ENCODE assay signal across 1 cellular context in the genomic region with DNA sequence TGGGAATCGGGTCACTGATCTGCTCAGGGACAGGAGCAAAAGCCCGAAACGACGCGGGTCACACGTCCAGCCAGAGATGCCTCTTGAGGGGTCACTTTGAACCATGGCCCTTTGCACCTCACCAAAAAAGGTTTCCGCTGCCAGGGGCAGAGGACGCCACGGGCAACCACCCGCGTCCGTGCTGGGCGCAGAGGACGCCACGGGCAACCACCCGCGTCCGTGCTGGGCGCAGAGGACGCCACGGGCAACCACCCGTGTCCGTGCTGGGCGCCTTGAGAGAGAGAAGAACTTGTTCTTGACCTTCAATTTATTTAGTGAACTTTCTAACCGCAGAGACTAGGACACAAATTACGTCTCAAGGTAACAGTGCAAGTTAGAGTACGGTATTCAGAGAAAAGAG.
TF ChIP-seq lines count a peak whose summit lies in the region.

No MANE protein-coding gene starts in this region.

TF ChIP-seq in WTC11, 78 proteins besides CTCF, POLR2A, EP300 and RAD21 (continued from another document):
- no peak for TF ChIP-seq ZNF532 (CRISPR knock-in tag; IDR thresholded peaks at IDR 0.05; ENCODE audit: borderline replicate concordance)
- no peak for TF ChIP-seq TCF7 (CRISPR knock-in tag; IDR thresholded peaks at IDR 0.05; ENCODE audit: low read depth)
- TF ChIP-seq ZNF512 (CRISPR knock-in tag; IDR thresholded peaks at IDR 0.05; ENCODE audit: borderline replicate concordance): no peak
- no peak for TF ChIP-seq HMGA2 (CRISPR knock-in tag; IDR thresholded peaks at IDR 0.05)
- TF ChIP-seq FOXJ3 (CRISPR knock-in tag; IDR thresholded peaks at IDR 0.05; ENCODE audit: borderline replicate concordance): no peak
- TF ChIP-seq MYBL2 (CRISPR knock-in tag; IDR thresholded peaks at IDR 0.05): no peak
- TF ChIP-seq PRDM15 (CRISPR knock-in tag; IDR thresholded peaks at IDR 0.05): no peak
- no peak for TF ChIP-seq TEAD4 (CRISPR knock-in tag; IDR thresholded peaks at IDR 0.05)
- TF ChIP-seq, protein P1, sequence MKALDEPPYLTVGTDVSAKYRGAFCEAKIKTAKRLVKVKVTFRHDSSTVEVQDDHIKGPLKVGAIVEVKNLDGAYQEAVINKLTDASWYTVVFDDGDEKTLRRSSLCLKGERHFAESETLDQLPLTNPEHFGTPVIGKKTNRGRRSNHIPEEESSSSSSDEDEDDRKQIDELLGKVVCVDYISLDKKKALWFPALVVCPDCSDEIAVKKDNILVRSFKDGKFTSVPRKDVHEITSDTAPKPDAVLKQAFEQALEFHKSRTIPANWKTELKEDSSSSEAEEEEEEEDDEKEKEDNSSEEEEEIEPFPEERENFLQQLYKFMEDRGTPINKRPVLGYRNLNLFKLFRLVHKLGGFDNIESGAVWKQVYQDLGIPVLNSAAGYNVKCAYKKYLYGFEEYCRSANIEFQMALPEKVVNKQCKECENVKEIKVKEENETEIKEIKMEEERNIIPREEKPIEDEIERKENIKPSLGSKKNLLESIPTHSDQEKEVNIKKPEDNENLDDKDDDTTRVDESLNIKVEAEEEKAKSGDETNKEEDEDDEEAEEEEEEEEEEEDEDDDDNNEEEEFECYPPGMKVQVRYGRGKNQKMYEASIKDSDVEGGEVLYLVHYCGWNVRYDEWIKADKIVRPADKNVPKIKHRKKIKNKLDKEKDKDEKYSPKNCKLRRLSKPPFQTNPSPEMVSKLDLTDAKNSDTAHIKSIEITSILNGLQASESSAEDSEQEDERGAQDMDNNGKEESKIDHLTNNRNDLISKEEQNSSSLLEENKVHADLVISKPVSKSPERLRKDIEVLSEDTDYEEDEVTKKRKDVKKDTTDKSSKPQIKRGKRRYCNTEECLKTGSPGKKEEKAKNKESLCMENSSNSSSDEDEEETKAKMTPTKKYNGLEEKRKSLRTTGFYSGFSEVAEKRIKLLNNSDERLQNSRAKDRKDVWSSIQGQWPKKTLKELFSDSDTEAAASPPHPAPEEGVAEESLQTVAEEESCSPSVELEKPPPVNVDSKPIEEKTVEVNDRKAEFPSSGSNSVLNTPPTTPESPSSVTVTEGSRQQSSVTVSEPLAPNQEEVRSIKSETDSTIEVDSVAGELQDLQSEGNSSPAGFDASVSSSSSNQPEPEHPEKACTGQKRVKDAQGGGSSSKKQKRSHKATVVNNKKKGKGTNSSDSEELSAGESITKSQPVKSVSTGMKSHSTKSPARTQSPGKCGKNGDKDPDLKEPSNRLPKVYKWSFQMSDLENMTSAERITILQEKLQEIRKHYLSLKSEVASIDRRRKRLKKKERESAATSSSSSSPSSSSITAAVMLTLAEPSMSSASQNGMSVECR (CRISPR knock-in tag; IDR thresholded peaks at IDR 0.05; ENCODE audit: borderline replicate concordance): no peak
- TF ChIP-seq ELF4 (CRISPR knock-in tag; IDR thresholded peaks at IDR 0.05; ENCODE audit: low read depth): no peak
- TF ChIP-seq, protein P2, sequence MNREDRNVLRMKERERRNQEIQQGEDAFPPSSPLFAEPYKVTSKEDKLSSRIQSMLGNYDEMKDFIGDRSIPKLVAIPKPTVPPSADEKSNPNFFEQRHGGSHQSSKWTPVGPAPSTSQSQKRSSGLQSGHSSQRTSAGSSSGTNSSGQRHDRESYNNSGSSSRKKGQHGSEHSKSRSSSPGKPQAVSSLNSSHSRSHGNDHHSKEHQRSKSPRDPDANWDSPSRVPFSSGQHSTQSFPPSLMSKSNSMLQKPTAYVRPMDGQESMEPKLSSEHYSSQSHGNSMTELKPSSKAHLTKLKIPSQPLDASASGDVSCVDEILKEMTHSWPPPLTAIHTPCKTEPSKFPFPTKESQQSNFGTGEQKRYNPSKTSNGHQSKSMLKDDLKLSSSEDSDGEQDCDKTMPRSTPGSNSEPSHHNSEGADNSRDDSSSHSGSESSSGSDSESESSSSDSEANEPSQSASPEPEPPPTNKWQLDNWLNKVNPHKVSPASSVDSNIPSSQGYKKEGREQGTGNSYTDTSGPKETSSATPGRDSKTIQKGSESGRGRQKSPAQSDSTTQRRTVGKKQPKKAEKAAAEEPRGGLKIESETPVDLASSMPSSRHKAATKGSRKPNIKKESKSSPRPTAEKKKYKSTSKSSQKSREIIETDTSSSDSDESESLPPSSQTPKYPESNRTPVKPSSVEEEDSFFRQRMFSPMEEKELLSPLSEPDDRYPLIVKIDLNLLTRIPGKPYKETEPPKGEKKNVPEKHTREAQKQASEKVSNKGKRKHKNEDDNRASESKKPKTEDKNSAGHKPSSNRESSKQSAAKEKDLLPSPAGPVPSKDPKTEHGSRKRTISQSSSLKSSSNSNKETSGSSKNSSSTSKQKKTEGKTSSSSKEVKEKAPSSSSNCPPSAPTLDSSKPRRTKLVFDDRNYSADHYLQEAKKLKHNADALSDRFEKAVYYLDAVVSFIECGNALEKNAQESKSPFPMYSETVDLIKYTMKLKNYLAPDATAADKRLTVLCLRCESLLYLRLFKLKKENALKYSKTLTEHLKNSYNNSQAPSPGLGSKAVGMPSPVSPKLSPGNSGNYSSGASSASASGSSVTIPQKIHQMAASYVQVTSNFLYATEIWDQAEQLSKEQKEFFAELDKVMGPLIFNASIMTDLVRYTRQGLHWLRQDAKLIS (CRISPR knock-in tag; IDR thresholded peaks at IDR 0.05; ENCODE audit: borderline replicate concordance): no peak
- TF ChIP-seq CBFB (CRISPR knock-in tag; IDR thresholded peaks at IDR 0.05; ENCODE audit: low read depth): no peak
- TF ChIP-seq FOXK1 (CRISPR knock-in tag; IDR thresholded peaks at IDR 0.05): no peak
